In genomic region chr7:31122649-31123058, GRCh38 we compare ENCODE assay signal across 1 cellular context.
TF ChIP-seq lines count a peak whose summit lies in the region.

No MANE protein-coding gene starts in this region.

TF ChIP-seq in HEK293, 187 proteins besides CTCF, POLR2A, EP300 and RAD21 (continued from another document):
- TF ChIP-seq, protein P1, sequence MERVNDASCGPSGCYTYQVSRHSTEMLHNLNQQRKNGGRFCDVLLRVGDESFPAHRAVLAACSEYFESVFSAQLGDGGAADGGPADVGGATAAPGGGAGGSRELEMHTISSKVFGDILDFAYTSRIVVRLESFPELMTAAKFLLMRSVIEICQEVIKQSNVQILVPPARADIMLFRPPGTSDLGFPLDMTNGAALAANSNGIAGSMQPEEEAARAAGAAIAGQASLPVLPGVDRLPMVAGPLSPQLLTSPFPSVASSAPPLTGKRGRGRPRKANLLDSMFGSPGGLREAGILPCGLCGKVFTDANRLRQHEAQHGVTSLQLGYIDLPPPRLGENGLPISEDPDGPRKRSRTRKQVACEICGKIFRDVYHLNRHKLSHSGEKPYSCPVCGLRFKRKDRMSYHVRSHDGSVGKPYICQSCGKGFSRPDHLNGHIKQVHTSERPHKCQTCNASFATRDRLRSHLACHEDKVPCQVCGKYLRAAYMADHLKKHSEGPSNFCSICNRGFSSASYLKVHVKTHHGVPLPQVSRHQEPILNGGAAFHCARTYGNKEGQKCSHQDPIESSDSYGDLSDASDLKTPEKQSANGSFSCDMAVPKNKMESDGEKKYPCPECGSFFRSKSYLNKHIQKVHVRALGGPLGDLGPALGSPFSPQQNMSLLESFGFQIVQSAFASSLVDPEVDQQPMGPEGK (tag by site-specific recombination; IDR thresholded peaks at IDR 0.05) = no peak
- TF ChIP-seq ZNF274 (IDR thresholded peaks at IDR 0.05; ENCODE audit: low read length) = no peak
- no peak for TF ChIP-seq ZNF274 (tag by site-specific recombination; IDR thresholded peaks at IDR 0.05; ENCODE audit: borderline replicate concordance)
- no peak for TF ChIP-seq ZSCAN23 (tag by site-specific recombination; IDR thresholded peaks at IDR 0.05)
- TF ChIP-seq ZNF544 (tag by site-specific recombination; IDR thresholded peaks at IDR 0.05) = no peak
- TF ChIP-seq BCL6B (tag by site-specific recombination; IDR thresholded peaks at IDR 0.05) = no peak
- TF ChIP-seq ZNF664 (tag by site-specific recombination; IDR thresholded peaks at IDR 0.05) = no peak
